In genomic region chr1:179091691-179092165, GRCh38 we compare ENCODE assay signal across 8 cellular contexts. TPM values are rescaled to one million over a fixed set of nuclear protein-coding genes. Genes with fewer than 3 reads are reported as not detected.
DNase-seq lines count a peak whose midpoint lies in the region; ATAC-seq and TF ChIP-seq lines count a peak whose summit lies in the region.

No MANE protein-coding gene starts in this region.

- no peaks in the 10 kb centered on the region for H3K9me3 ChIP-seq in gastroesophageal sphincter
- no peaks in the 10 kb centered on the region for H3K9me3 ChIP-seq in skeletal muscle tissue (ENCODE audit: control insufficient read depth in 3 of 3, low read length in 3 of 3)

- H3K4me1 ChIP-seq in gastroesophageal sphincter (peaks cover 0 to 42% (median 14%) of the 10 kb centered on the region in 3 donors), skeletal muscle tissue (ENCODE audit: control insufficient read depth in 3 of 3, insufficient read depth in 3 of 3, low read length in 3 of 3) (peaks cover 23 to 34% (median 29%) of the 10 kb centered on the region in 3 donors)

- H3K27me3 ChIP-seq in gastroesophageal sphincter: no peaks in the 10 kb centered on the region
- no peaks in the 10 kb centered on the region for H3K27me3 ChIP-seq in skeletal muscle tissue (ENCODE audit: control insufficient read depth in 3 of 3, insufficient read depth in 3 of 3, low read length in 3 of 3)

- peak; percentile 91 for ATAC-seq in gastroesophageal sphincter

- H3K4me3 ChIP-seq in gastroesophageal sphincter: no peak overlapping the region
- peak overlapping the region in 1 of 3 donors; percentile 35 for H3K4me3 ChIP-seq in skeletal muscle tissue (ENCODE audit: low read length in 3 of 3)

- CTCF ChIA-PET in RWPE1 (lab: Yijun Ruan, JAX): no interaction called here

- TF ChIP-seq EP300 in gastroesophageal sphincter (IDR thresholded peaks at IDR 0.05): no peak

- TF ChIP-seq CTCF in RWPE1 (conservative IDR thresholded peaks at IDR 0.05; ENCODE audit: low read depth): no peak
- no peak for TF ChIP-seq CTCF in gastroesophageal sphincter (IDR thresholded peaks at IDR 0.05)

- peaks cover 0 to 100% of the 10 kb centered on the region in 2 donors for H3K36me3 ChIP-seq in gastroesophageal sphincter
- peaks cover 45 to 66% (median 63%) of the 10 kb centered on the region in 3 donors for H3K36me3 ChIP-seq in skeletal muscle tissue (ENCODE audit: control insufficient read depth in 3 of 3, insufficient read depth in 3 of 3, low read length in 3 of 3)

- TF ChIP-seq POLR2A in gastroesophageal sphincter (IDR thresholded peaks at IDR 0.05): no peak

- 38% methylated on average over 3 of the region's 5 CpGs; no CpG with 5 or more reads in 1 of the 2 donors for WGBS in gastroesophageal sphincter (ENCODE audit: low coverage in 1 of 2), 2 donors

- DNase-seq in GM04503 (ENCODE audit: low read depth) (peak; percentile 47), RWPE1 (ENCODE audit: low spot score) (no peak), NCI-H2171 (lab: John Stamatoyannopoulos, UW) (no peak), HK-2 (ENCODE audit: unreplicated experiment) (no peak), COLO668 (lab: John Stamatoyannopoulos, UW; ENCODE audit: unreplicated experiment) (no peak)
- DNase-seq in stimulated activated naive CD4-positive, alpha-beta T cell (lab: John Stamatoyannopoulos, UW): no peak

- H3K27ac ChIP-seq in RWPE1: peak overlapping the region; percentile 78
- peak overlapping the region in 3 of 4 donors; percentile 32 to 65 (median 37) for H3K27ac ChIP-seq in gastroesophageal sphincter
- H3K27ac ChIP-seq in skeletal muscle tissue (ENCODE audit: low read depth, low read length): peak overlapping the region; percentile 52

- H3K9ac ChIP-seq in skeletal muscle tissue (ENCODE audit: low read depth in 1 of 3, low read length in 3 of 3): peak overlapping the region in 1 of 3 donors; percentile 70

- POLR2A ChIA-PET in RWPE1 (lab: Yijun Ruan, JAX; ENCODE audit: low non-redundant PET): interaction anchor here (0.6 kb wide), 1 partner anchor 275 kb away, joined by 7 read pairs; no protein-coding TSS in a partner anchor

RNA-seq across cellular contexts. Expression of gene TOR3A, which starts 9.9 kb away (rescaled TPM):
- total RNA-seq in gastroesophageal sphincter (10 to 100 TPM; 17.8 to 40.5 (median 31.4) TPM), skeletal muscle tissue (16.7 TPM)
